1 cellular context compared by ENCODE assay signal in the genomic region with DNA sequence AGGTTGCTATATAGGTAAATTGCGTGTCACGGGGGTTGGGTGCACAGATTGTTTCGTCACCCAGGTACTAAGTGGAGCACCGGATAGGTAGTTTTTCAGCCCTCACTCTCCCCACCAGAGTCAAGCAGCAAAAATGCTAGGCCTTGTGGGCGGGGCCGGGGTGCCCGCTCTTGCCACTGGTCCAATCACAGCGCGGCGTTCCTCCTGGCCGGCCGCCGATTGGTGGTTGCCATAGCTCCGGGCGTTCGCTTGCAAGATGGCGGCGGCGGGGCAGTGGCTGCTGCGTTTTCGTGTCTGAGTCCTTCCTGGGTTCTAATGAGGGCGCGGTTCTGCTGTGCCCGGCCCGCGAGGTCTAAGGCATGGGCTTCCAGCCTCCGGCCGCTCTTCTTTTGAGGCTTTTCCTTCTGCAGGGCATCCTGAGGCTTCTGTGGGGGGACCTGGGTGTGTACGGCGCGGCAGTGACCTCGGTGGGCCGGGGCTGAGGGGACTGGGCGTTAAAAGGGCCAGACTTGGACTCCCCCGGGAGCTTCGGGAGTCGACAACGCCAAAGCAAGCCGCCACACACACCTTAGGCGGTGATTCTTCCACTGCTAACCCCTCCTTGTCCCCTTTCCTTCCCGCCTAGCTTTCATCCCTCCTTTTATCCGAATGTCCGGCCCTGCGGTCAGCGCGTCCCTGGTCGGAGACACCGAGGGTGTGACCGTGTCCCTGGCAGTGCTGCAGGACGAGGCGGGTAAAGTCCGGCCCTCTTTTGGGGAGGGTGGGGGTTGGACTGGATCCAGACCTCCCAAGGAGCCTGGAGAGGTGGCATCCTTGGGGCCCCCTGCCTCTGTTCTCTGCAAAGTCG.
TF ChIP-seq lines count a peak whose summit lies in the region.

A gene (plus strand): TSS at position 232 of the 847 bp plus-strand sequence. CDS start 128 bp downstream, at position 360.

TF ChIP-seq in HEK293, 187 proteins besides CTCF, POLR2A, EP300 and RAD21 (continued from another document and continues in another):
- TF ChIP-seq, protein P1, sequence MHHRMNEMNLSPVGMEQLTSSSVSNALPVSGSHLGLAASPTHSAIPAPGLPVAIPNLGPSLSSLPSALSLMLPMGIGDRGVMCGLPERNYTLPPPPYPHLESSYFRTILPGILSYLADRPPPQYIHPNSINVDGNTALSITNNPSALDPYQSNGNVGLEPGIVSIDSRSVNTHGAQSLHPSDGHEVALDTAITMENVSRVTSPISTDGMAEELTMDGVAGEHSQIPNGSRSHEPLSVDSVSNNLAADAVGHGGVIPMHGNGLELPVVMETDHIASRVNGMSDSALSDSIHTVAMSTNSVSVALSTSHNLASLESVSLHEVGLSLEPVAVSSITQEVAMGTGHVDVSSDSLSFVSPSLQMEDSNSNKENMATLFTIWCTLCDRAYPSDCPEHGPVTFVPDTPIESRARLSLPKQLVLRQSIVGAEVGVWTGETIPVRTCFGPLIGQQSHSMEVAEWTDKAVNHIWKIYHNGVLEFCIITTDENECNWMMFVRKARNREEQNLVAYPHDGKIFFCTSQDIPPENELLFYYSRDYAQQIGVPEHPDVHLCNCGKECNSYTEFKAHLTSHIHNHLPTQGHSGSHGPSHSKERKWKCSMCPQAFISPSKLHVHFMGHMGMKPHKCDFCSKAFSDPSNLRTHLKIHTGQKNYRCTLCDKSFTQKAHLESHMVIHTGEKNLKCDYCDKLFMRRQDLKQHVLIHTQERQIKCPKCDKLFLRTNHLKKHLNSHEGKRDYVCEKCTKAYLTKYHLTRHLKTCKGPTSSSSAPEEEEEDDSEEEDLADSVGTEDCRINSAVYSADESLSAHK (tag by site-specific recombination; IDR thresholded peaks at IDR 0.05) = no peak
- no peak for TF ChIP-seq ZNF221 (tag by site-specific recombination; IDR thresholded peaks at IDR 0.05; ENCODE audit: borderline replicate concordance)
- TF ChIP-seq ZNF354C (tag by site-specific recombination; IDR thresholded peaks at IDR 0.05; ENCODE audit: borderline replicate concordance, low read depth) = no peak
- TF ChIP-seq ZNF19 (tag by site-specific recombination; IDR thresholded peaks at IDR 0.05; ENCODE audit: low read depth) = no peak
- TF ChIP-seq, protein P2, sequence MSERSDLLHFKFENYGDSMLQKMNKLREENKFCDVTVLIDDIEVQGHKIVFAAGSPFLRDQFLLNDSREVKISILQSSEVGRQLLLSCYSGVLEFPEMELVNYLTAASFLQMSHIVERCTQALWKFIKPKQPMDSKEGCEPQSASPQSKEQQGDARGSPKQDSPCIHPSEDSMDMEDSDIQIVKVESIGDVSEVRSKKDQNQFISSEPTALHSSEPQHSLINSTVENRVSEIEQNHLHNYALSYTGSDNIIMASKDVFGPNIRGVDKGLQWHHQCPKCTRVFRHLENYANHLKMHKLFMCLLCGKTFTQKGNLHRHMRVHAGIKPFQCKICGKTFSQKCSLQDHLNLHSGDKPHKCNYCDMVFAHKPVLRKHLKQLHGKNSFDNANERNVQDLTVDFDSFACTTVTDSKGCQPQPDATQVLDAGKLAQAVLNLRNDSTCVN (tag by site-specific recombination; optimal IDR thresholded peaks at IDR 0.05) = peak; percentile 27
- TF ChIP-seq MZF1 (tag by site-specific recombination; IDR thresholded peaks at IDR 0.05; ENCODE audit: borderline replicate concordance) = no peak
- no peak for TF ChIP-seq ZNF394 (tag by site-specific recombination; IDR thresholded peaks at IDR 0.05; ENCODE audit: borderline replicate concordance)
- TF ChIP-seq ZNF629 (tag by site-specific recombination; IDR thresholded peaks at IDR 0.05) = no peak
- TF ChIP-seq ZNF324 (tag by site-specific recombination; IDR thresholded peaks at IDR 0.05) = no peak
- TF ChIP-seq, protein P3, sequence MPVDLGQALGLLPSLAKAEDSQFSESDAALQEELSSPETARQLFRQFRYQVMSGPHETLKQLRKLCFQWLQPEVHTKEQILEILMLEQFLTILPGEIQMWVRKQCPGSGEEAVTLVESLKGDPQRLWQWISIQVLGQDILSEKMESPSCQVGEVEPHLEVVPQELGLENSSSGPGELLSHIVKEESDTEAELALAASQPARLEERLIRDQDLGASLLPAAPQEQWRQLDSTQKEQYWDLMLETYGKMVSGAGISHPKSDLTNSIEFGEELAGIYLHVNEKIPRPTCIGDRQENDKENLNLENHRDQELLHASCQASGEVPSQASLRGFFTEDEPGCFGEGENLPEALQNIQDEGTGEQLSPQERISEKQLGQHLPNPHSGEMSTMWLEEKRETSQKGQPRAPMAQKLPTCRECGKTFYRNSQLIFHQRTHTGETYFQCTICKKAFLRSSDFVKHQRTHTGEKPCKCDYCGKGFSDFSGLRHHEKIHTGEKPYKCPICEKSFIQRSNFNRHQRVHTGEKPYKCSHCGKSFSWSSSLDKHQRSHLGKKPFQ (tag by site-specific recombination; IDR thresholded peaks at IDR 0.05) = no peak
- no peak for TF ChIP-seq ZNF248 (tag by site-specific recombination; IDR thresholded peaks at IDR 0.05)
- no peak for TF ChIP-seq ZNF792 (tag by site-specific recombination; IDR thresholded peaks at IDR 0.05)
- TF ChIP-seq KLF8 (tag by site-specific recombination; IDR thresholded peaks at IDR 0.05) = peak; percentile 52
- TF ChIP-seq, protein P4, sequence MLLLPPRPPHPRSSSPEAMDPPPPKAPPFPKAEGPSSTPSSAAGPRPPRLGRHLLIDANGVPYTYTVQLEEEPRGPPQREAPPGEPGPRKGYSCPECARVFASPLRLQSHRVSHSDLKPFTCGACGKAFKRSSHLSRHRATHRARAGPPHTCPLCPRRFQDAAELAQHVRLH (tag by site-specific recombination; IDR thresholded peaks at IDR 0.05) = no peak
- TF ChIP-seq ZNF585B (tag by site-specific recombination; IDR thresholded peaks at IDR 0.05) = no peak
- TF ChIP-seq ZNF366 (tag by site-specific recombination; conservative IDR thresholded peaks at IDR 0.05) = peak; percentile 65
- TF ChIP-seq, protein P5, sequence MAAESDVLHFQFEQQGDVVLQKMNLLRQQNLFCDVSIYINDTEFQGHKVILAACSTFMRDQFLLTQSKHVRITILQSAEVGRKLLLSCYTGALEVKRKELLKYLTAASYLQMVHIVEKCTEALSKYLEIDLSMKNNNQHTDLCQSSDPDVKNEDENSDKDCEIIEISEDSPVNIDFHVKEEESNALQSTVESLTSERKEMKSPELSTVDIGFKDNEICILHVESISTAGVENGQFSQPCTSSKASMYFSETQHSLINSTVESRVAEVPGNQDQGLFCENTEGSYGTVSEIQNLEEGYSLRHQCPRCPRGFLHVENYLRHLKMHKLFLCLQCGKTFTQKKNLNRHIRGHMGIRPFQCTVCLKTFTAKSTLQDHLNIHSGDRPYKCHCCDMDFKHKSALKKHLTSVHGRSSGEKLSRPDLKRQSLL (tag by site-specific recombination; IDR thresholded peaks at IDR 0.05) = no peak
- no peak for TF ChIP-seq ZNF677 (tag by site-specific recombination; IDR thresholded peaks at IDR 0.05)
- TF ChIP-seq ZNF10 (tag by site-specific recombination; IDR thresholded peaks at IDR 0.05) = no peak
- TF ChIP-seq ZNF350 (tag by site-specific recombination; IDR thresholded peaks at IDR 0.05) = no peak
- TF ChIP-seq, protein P6, sequence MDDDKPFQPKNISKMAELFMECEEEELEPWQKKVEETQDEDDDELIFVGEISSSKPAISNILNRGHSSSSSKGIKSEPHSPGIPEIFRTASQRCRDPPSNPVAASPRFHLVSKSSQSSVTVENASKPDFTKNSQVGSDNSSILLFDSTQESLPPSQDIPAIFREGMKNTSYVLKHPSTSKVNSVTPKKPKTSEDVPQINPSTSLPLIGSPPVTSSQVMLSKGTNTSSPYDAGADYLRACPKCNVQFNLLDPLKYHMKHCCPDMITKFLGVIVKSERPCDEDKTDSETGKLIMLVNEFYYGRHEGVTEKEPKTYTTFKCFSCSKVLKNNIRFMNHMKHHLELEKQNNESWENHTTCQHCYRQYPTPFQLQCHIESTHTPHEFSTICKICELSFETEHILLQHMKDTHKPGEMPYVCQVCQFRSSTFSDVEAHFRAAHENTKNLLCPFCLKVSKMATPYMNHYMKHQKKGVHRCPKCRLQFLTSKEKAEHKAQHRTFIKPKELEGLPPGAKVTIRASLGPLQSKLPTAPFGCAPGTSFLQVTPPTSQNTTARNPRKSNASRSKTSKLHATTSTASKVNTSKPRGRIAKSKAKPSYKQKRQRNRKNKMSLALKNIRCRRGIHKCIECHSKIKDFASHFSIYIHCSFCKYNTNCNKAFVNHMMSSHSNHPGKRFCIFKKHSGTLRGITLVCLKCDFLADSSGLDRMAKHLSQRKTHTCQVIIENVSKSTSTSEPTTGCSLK (tag by site-specific recombination; IDR thresholded peaks at IDR 0.05) = no peak
- TF ChIP-seq ZFP37 (tag by site-specific recombination; IDR thresholded peaks at IDR 0.05) = 0 out of 2 replicates have a peak, but pooled peaks have one; percentile 38
- no peak for TF ChIP-seq ZNF16 (tag by site-specific recombination; IDR thresholded peaks at IDR 0.05; ENCODE audit: low read depth)
- peak; percentile 56; the same call in 1 of the 2 replicates for TF ChIP-seq ZNF600 (tag by site-specific recombination; IDR thresholded peaks at IDR 0.05)
- TF ChIP-seq ZNF626 (tag by site-specific recombination; IDR thresholded peaks at IDR 0.05) = no peak
- no peak for TF ChIP-seq ZNF174 (tag by site-specific recombination; IDR thresholded peaks at IDR 0.05)
- TF ChIP-seq OVOL3 (tag by site-specific recombination; IDR thresholded peaks at IDR 0.05) = no peak
- no peak for TF ChIP-seq ZNF558 (tag by site-specific recombination; IDR thresholded peaks at IDR 0.05)
- peak; percentile 49 for TF ChIP-seq ZBTB17 (tag by site-specific recombination; IDR thresholded peaks at IDR 0.05)
- TF ChIP-seq ZNF157 (tag by site-specific recombination; IDR thresholded peaks at IDR 0.05) = no peak
- TF ChIP-seq SETDB1 (IDR thresholded peaks at IDR 0.05; ENCODE audit: insufficient read length, low read length) = no peak
- no peak for TF ChIP-seq IKZF3 (tag by site-specific recombination; IDR thresholded peaks at IDR 0.05)
- no peak for TF ChIP-seq ZNF121 (tag by site-specific recombination; IDR thresholded peaks at IDR 0.05)
- peak; percentile 87 for TF ChIP-seq YY1 (tag by site-specific recombination; IDR thresholded peaks at IDR 0.05)
- TF ChIP-seq GLIS1 (tag by site-specific recombination; IDR thresholded peaks at IDR 0.05) = peak; percentile 92
- no peak for TF ChIP-seq ZNF777 (tag by site-specific recombination; IDR thresholded peaks at IDR 0.05; ENCODE audit: borderline replicate concordance)
- TF ChIP-seq ZNF76 (tag by site-specific recombination; IDR thresholded peaks at IDR 0.05; ENCODE audit: borderline replicate concordance, low read depth) = no peak
- TF ChIP-seq ZNF423 (tag by site-specific recombination; IDR thresholded peaks at IDR 0.05) = no peak
- TF ChIP-seq SP3 (tag by site-specific recombination; IDR thresholded peaks at IDR 0.05) = peak; percentile 35; the same call in 1 of the 2 replicates
- no peak for TF ChIP-seq ZNF510 (tag by site-specific recombination; IDR thresholded peaks at IDR 0.05; ENCODE audit: insufficient replicate concordance)
- TF ChIP-seq ZNF112 (tag by site-specific recombination; IDR thresholded peaks at IDR 0.05) = no peak
- no peak for TF ChIP-seq ZNF596 (tag by site-specific recombination; IDR thresholded peaks at IDR 0.05)
- TF ChIP-seq, protein P7, sequence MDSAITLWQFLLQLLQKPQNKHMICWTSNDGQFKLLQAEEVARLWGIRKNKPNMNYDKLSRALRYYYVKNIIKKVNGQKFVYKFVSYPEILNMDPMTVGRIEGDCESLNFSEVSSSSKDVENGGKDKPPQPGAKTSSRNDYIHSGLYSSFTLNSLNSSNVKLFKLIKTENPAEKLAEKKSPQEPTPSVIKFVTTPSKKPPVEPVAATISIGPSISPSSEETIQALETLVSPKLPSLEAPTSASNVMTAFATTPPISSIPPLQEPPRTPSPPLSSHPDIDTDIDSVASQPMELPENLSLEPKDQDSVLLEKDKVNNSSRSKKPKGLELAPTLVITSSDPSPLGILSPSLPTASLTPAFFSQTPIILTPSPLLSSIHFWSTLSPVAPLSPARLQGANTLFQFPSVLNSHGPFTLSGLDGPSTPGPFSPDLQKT (IDR thresholded peaks at IDR 0.05; ENCODE audit: borderline replicate concordance, low read depth, low read length) = no peak
- TF ChIP-seq ZNF132 (tag by site-specific recombination; IDR thresholded peaks at IDR 0.05; ENCODE audit: borderline replicate concordance) = no peak
- TF ChIP-seq KLF16 (tag by site-specific recombination; IDR thresholded peaks at IDR 0.05) = no peak
- TF ChIP-seq, protein P8, sequence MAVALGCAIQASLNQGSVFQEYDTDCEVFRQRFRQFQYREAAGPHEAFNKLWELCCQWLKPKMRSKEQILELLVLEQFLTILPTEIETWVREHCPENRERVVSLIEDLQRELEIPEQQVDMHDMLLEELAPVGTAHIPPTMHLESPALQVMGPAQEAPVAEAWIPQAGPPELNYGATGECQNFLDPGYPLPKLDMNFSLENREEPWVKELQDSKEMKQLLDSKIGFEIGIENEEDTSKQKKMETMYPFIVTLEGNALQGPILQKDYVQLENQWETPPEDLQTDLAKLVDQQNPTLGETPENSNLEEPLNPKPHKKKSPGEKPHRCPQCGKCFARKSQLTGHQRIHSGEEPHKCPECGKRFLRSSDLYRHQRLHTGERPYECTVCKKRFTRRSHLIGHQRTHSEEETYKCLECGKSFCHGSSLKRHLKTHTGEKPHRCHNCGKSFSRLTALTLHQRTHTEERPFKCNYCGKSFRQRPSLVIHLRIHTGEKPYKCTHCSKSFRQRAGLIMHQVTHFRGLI (tag by site-specific recombination; IDR thresholded peaks at IDR 0.05) = peak; percentile 39; the same call in 1 of the 2 replicates
- TF ChIP-seq ZNF549 (tag by site-specific recombination; IDR thresholded peaks at IDR 0.05) = no peak
- TF ChIP-seq GLI4 (tag by site-specific recombination; IDR thresholded peaks at IDR 0.05) = no peak
- TF ChIP-seq KLF1 (tag by site-specific recombination; IDR thresholded peaks at IDR 0.05) = 0 out of 2 replicates have a peak, but pooled peaks have one; percentile 6
- TF ChIP-seq, protein P9, sequence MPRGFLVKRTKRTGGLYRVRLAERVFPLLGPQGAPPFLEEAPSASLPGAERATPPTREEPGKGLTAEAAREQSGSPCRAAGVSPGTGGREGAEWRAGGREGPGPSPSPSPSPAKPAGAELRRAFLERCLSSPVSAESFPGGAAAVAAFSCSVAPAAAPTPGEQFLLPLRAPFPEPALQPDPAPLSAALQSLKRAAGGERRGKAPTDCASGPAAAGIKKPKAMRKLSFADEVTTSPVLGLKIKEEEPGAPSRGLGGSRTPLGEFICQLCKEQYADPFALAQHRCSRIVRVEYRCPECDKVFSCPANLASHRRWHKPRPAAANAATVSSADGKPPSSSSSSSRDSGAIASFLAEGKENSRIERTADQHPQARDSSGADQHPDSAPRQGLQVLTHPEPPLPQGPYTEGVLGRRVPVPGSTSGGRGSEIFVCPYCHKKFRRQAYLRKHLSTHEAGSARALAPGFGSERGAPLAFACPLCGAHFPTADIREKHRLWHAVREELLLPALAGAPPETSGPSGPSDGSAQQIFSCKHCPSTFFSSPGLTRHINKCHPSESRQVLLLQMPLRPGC (tag by site-specific recombination; IDR thresholded peaks at IDR 0.05) = no peak
- TF ChIP-seq ZNF391 (tag by site-specific recombination; IDR thresholded peaks at IDR 0.05; ENCODE audit: borderline replicate concordance, low read depth) = no peak
- TF ChIP-seq YY2 (tag by site-specific recombination; IDR thresholded peaks at IDR 0.05) = peak; percentile 89
- no peak for TF ChIP-seq ZNF624 (tag by site-specific recombination; IDR thresholded peaks at IDR 0.05)
- no peak for TF ChIP-seq KLF10 (tag by site-specific recombination; IDR thresholded peaks at IDR 0.05)
- no peak for TF ChIP-seq ZBTB7A (tag by site-specific recombination; IDR thresholded peaks at IDR 0.05; ENCODE audit: low read depth)
- peak; percentile 41; the same call in 1 of the 2 replicates for TF ChIP-seq GLIS2 (tag by site-specific recombination; IDR thresholded peaks at IDR 0.05)
- TF ChIP-seq ZXDB (tag by site-specific recombination; IDR thresholded peaks at IDR 0.05) = peak; percentile 28; the same call in 1 of the 2 replicates
